In the genomic region with DNA sequence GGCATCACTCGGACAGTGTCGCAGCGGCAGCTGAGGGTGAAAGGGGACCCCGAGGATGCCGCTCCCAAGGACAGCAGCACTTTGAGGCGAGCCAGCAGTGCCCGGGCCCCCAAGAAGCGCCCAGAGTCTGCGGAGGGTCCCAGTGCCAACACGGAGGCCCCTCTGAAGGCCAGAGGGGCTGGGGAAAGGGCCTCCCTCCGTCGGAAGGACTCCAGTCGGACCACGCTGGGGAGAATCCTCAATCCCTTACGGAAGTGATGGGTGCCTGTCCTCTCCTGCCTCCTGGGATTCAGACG, we compare ENCODE assay signal across 22 cellular contexts.
"Had no signal": no experiment of that assay in that cellular context is flagged by ENCODE, and none has a peak within 500 bp of the region (broad histone marks: within the 10 kb centered on the region; RNA-seq: fewer than 3 reads in every experiment).

No MANE protein-coding gene starts in this region.

- DNase-seq: left ventricle myocardium inferior; mesendoderm; naive B cell; natural killer cell; nephron progenitor cell; pancreas; retina; stimulated activated CD4-positive, alpha-beta T cell treated with anti-CD3 and anti-CD28 coated beads, Interleukin-4, amount 100 ng/mL, for 24 hours; stimulated activated naive CD4-positive, alpha-beta T cell; trophoblast cell had no signal

- H3K9me3 Mint-ChIP-seq: mesothelial cell of epicardium; naive B cell; natural killer cell; nephron progenitor cell; neural progenitor cell; stimulated activated effector memory CD8-positive, alpha-beta T cell treated with anti-CD3 and anti-CD28 coated beads, Interleukin-12 subunit alpha, Interleukin-12 subunit beta, amount 100 ng/mL, for 72 hours; stimulated activated naive CD8-positive, alpha-beta T cell treated with anti-CD3 and anti-CD28 coated beads, Interleukin-15, Interleukin-2, amounts not matched to agents 100 ng/mL and 50 ng/mL, for 24 hours had no signal

- H3K4me1 Mint-ChIP-seq: naive B cell; natural killer cell; nephron progenitor cell; stimulated activated effector memory CD8-positive, alpha-beta T cell treated with anti-CD3 and anti-CD28 coated beads, Interleukin-12 subunit alpha, Interleukin-12 subunit beta, amount 100 ng/mL, for 72 hours had no signal

- H3K27ac ChIP-seq: hepatocyte, left ventricle myocardium inferior, neural progenitor cell, pancreas, prostate gland, skin epidermis, suprapubic skin, thoracic aorta, tibial artery, vagina had no signal

- H3K4me3 ChIP-seq: hepatocyte, left ventricle myocardium inferior, lung, neural progenitor cell, pancreas, prostate gland, skin epidermis, suprapubic skin, thoracic aorta, tibial artery, vagina had no signal

- H3K27me3 ChIP-seq: hepatocyte, neural progenitor cell, pancreas, suprapubic skin, tibial artery, vagina had no signal

- H3K36me3 Mint-ChIP-seq: naive B cell; natural killer cell; stimulated activated effector memory CD8-positive, alpha-beta T cell treated with anti-CD3 and anti-CD28 coated beads, Interleukin-12 subunit alpha, Interleukin-12 subunit beta, amount 100 ng/mL, for 72 hours had no signal

- H3K9me3 ChIP-seq: left ventricle myocardium inferior, pancreas, prostate gland, suprapubic skin, thoracic aorta, tibial artery, vagina had no signal

- H3K27me3 Mint-ChIP-seq: stimulated activated naive CD8-positive, alpha-beta T cell treated with anti-CD3 and anti-CD28 coated beads, Interleukin-15, Interleukin-2, amounts not matched to agents 100 ng/mL and 50 ng/mL, for 24 hours had no signal

- H3K36me3 ChIP-seq: left ventricle myocardium inferior, neural progenitor cell, pancreas, prostate gland, thoracic aorta had no signal

- H3K4me3 Mint-ChIP-seq: mesothelial cell of epicardium; naive B cell; natural killer cell; nephron progenitor cell; neural progenitor cell; stimulated activated effector memory CD8-positive, alpha-beta T cell treated with anti-CD3 and anti-CD28 coated beads, Interleukin-12 subunit alpha, Interleukin-12 subunit beta, amount 100 ng/mL, for 72 hours; stimulated activated naive CD8-positive, alpha-beta T cell treated with anti-CD3 and anti-CD28 coated beads, Interleukin-15, Interleukin-2, amounts not matched to agents 100 ng/mL and 50 ng/mL, for 24 hours had no signal

- H3K27ac Mint-ChIP-seq: mesothelial cell of epicardium; natural killer cell; nephron progenitor cell; stimulated activated effector memory CD8-positive, alpha-beta T cell treated with anti-CD3 and anti-CD28 coated beads, Interleukin-12 subunit alpha, Interleukin-12 subunit beta, amount 100 ng/mL, for 72 hours; stimulated activated naive CD8-positive, alpha-beta T cell treated with anti-CD3 and anti-CD28 coated beads, Interleukin-15, Interleukin-2, amounts not matched to agents 100 ng/mL and 50 ng/mL, for 24 hours had no signal

- H3K4me1 ChIP-seq: left ventricle myocardium inferior, pancreas, prostate gland, tibial artery had no signal
